ENCODE assay signal across 8 cellular contexts in genomic region chr3:62445267-62445666, GRCh38.
DNase-seq lines count a peak whose midpoint lies in the region; ATAC-seq and TF ChIP-seq lines count a peak whose summit lies in the region.

No MANE protein-coding gene starts in this region.

- intact Hi-C loops in transverse colon (cut with DNase I; ENCODE audit: low total_unique reads), result no loop called here
- intact Hi-C loops in testis (cut with DNase I; ENCODE audit: low total_unique reads), result no loop called here

- CTCF ChIA-PET in CD8-positive, alpha-beta memory T cell (lab: Charles Lee), result no interaction called here

- peak in 1 of 5 donors; percentile 21 for DNase-seq in CD8-positive, alpha-beta memory T cell
- DNase-seq in LHCN-M2 (ENCODE audit: low read depth) (peak; percentile 18), left lobe of liver (ENCODE audit: low spot score) (no peak), transverse colon (no peak), NCI-H128 (lab: John Stamatoyannopoulos, UW; ENCODE audit: unreplicated experiment) (no peak), testis (no peak)
- DNase-seq in activated naive CD8-positive, alpha-beta T cell treated with anti-CD3 and anti-CD28 coated beads, Interleukin-2, amount 50 U/mL, for 24 hours, result no peak

- peaks cover 16% of the 10 kb centered on the region for H3K4me1 ChIP-seq in CD8-positive, alpha-beta memory T cell (ENCODE audit: insufficient read depth, low read length)
- H3K4me1 ChIP-seq in transverse colon (no peaks in the 10 kb centered on the region), testis (no peaks in the 10 kb centered on the region)

- H3K27me3 ChIP-seq in CD8-positive, alpha-beta memory T cell (ENCODE audit: insufficient read depth, low read length, poor library complexity, severe bottlenecking), result no peaks in the 10 kb centered on the region
- H3K27me3 ChIP-seq in transverse colon, result no peaks in the 10 kb centered on the region
- no peaks in the 10 kb centered on the region for H3K27me3 ChIP-seq in testis

- in situ Hi-C loops in transverse colon (cut with MboI; ENCODE audit: low pct_ligation_motif_present in 1 of 4, low pct_unique_long_range_greater_than_20kb in 1 of 4, low sequenced_read_pairs in 3 of 4), result no loop called here

- 17% methylated on average over 1 of the region's 1 CpG; no CpG with 5 or more reads in 1 of the 2 donors for WGBS in transverse colon (ENCODE audit: low coverage in 1 of 2), 2 donors
- whole genome bisulfite sequencing in testis, 2 donors, result 20 to 23% methylated on average over 1 of the region's 1 CpG

- ATAC-seq in activated naive CD8-positive, alpha-beta T cell treated with anti-CD3 and anti-CD28 coated beads, Interleukin-2, amount 50 U/mL, for 24 hours, result no peak
- ATAC-seq in left lobe of liver, result peak; percentile 67
- no peak for ATAC-seq in HG02798 (IDR thresholded peaks at IDR 0.05; ENCODE audit: poor library complexity, unreplicated experiment)

- H3K9me3 Mint-ChIP-seq in CD8-positive, alpha-beta memory T cell, result peaks cover 0 to 6% (median 0%) of the 10 kb centered on the region in 5 donors
- peaks cover 5% of the 10 kb centered on the region for H3K9me3 Mint-ChIP-seq in activated naive CD8-positive, alpha-beta T cell treated with anti-CD3 and anti-CD28 coated beads, Interleukin-2, amount 50 U/mL, for 24 hours

- no peaks in the 10 kb centered on the region for H3K9me3 ChIP-seq in CD8-positive, alpha-beta memory T cell (ENCODE audit: low read length)
- no peaks in the 10 kb centered on the region for H3K9me3 ChIP-seq in transverse colon
- H3K9me3 ChIP-seq in testis, result no peaks in the 10 kb centered on the region

- no peak for TF ChIP-seq EP300 in transverse colon (IDR thresholded peaks at IDR 0.05; ENCODE audit: low read depth)

- POLR2A ChIA-PET in CD8-positive, alpha-beta memory T cell (lab: Charles Lee), result no interaction called here

- no peaks in the 10 kb centered on the region for H3K36me3 Mint-ChIP-seq in CD8-positive, alpha-beta memory T cell
- no peaks in the 10 kb centered on the region for H3K36me3 Mint-ChIP-seq in activated naive CD8-positive, alpha-beta T cell treated with anti-CD3 and anti-CD28 coated beads, Interleukin-2, amount 50 U/mL, for 24 hours (ENCODE audit: low read depth)

- peak overlapping the region in 3 of 8 donors; percentile 42 to 75 (median 50) for H3K27ac Mint-ChIP-seq in CD8-positive, alpha-beta memory T cell
- peak overlapping the region; percentile 52 for H3K27ac Mint-ChIP-seq in activated naive CD8-positive, alpha-beta T cell treated with anti-CD3 and anti-CD28 coated beads, Interleukin-2, amount 50 U/mL, for 24 hours

- H3K27ac ChIP-seq in CD8-positive, alpha-beta memory T cell (ENCODE audit: low read depth, low read length), result no peak overlapping the region
- no peak overlapping the region for H3K27ac ChIP-seq in transverse colon
- H3K27ac ChIP-seq in testis, result no peak overlapping the region

- TF ChIP-seq POLR2A in transverse colon (IDR thresholded peaks at IDR 0.05) (no peak), testis (IDR thresholded peaks at IDR 0.05) (no peak)

- peak overlapping the region; percentile 17 for H3K4me3 ChIP-seq in CD8-positive, alpha-beta memory T cell (ENCODE audit: low read length)
- H3K4me3 ChIP-seq in transverse colon (peak overlapping the region in 1 of 4 donors; percentile 6), testis (no peak overlapping the region)

- H3K4me3 Mint-ChIP-seq in CD8-positive, alpha-beta memory T cell, result peak overlapping the region in 6 of 7 donors; percentile 23 to 71 (median 58)
- H3K4me3 Mint-ChIP-seq in activated naive CD8-positive, alpha-beta T cell treated with anti-CD3 and anti-CD28 coated beads, Interleukin-2, amount 50 U/mL, for 24 hours, result peak overlapping the region; percentile 49

- TF ChIP-seq CTCF in transverse colon (IDR thresholded peaks at IDR 0.05) (no peak), testis (IDR thresholded peaks at IDR 0.05) (no peak)

- peaks cover 0 to 1% of the 10 kb centered on the region in 2 donors for H3K27me3 Mint-ChIP-seq in CD8-positive, alpha-beta memory T cell
- no peaks in the 10 kb centered on the region for H3K27me3 Mint-ChIP-seq in activated naive CD8-positive, alpha-beta T cell treated with anti-CD3 and anti-CD28 coated beads, Interleukin-2, amount 50 U/mL, for 24 hours

- peaks cover 15 to 29% (median 23%) of the 10 kb centered on the region in 3 donors for H3K4me1 Mint-ChIP-seq in CD8-positive, alpha-beta memory T cell
- H3K4me1 Mint-ChIP-seq in activated naive CD8-positive, alpha-beta T cell treated with anti-CD3 and anti-CD28 coated beads, Interleukin-2, amount 50 U/mL, for 24 hours, result peaks cover 17% of the 10 kb centered on the region

- no peaks in the 10 kb centered on the region for H3K36me3 ChIP-seq in CD8-positive, alpha-beta memory T cell (ENCODE audit: insufficient read depth, low read length)
- H3K36me3 ChIP-seq in transverse colon, result no peaks in the 10 kb centered on the region
- H3K36me3 ChIP-seq in testis (ENCODE audit: low read depth, missing control alignments), result no peaks in the 10 kb centered on the region
